Comparison of ENCODE assay signal across 7 cellular contexts in genomic region chr5:151523335-151523734, GRCh38.
DNase-seq lines count a peak whose midpoint lies in the region; ATAC-seq lines count a peak whose summit lies in the region.

No MANE protein-coding gene starts in this region.

- no peaks in the 10 kb centered on the region for H3K36me3 Mint-ChIP-seq in activated naive CD8-positive, alpha-beta T cell treated with anti-CD3 and anti-CD28 coated beads, Interleukin-2, amount 10 ng/mL, durations not matched to agents 7 days and 5 days

- no peak overlapping the region for H3K4me3 Mint-ChIP-seq in activated naive CD8-positive, alpha-beta T cell treated with anti-CD3 and anti-CD28 coated beads, Interleukin-2, amount 10 ng/mL, durations not matched to agents 7 days and 5 days

- POLR2A ChIA-PET in activated naive CD8-positive, alpha-beta T cell treated with anti-CD3 and anti-CD28 coated beads, Interleukin-2, amount 10 ng/mL, durations not matched to agents 7 days and 5 days (lab: Charles Lee): interaction anchor here (1.4 kb wide), 1 partner anchor 76 kb away, joined by 3 read pairs; the partner anchor contains the start of gene SLC36A1

- H3K9me3 Mint-ChIP-seq in activated naive CD8-positive, alpha-beta T cell treated with anti-CD3 and anti-CD28 coated beads, Interleukin-2, amount 10 ng/mL, durations not matched to agents 7 days and 5 days: no peaks in the 10 kb centered on the region

- DNase-seq in ELF-1 (ENCODE audit: low read depth, low spot score): peak; percentile 77
- peak; percentile 27 for DNase-seq in NOMO-1 treated with dmso at 0.1 percent for 144 hours (lab: John Stamatoyannopoulos, UW; ENCODE audit: unreplicated experiment)
- peak; percentile 51 for DNase-seq in activated naive CD8-positive, alpha-beta T cell treated with anti-CD3 and anti-CD28 coated beads, Interleukin-2, amount 10 ng/mL, durations not matched to agents 7 days and 5 days
- peak; percentile 86 for DNase-seq in islet precursor cell
- DNase-seq in stromal cell of bone marrow (ENCODE audit: low read depth): peak; percentile 26

- ATAC-seq in GM19395 (IDR thresholded peaks at IDR 0.05; ENCODE audit: unreplicated experiment) (peak; percentile 92), HG03280 (IDR thresholded peaks at IDR 0.05; ENCODE audit: unreplicated experiment) (peak; percentile 82)
- peak; percentile 79 for ATAC-seq in activated naive CD8-positive, alpha-beta T cell treated with anti-CD3 and anti-CD28 coated beads, Interleukin-2, amount 10 ng/mL, durations not matched to agents 7 days and 5 days (ENCODE audit: low read depth)

- no peak overlapping the region for H3K27ac Mint-ChIP-seq in activated naive CD8-positive, alpha-beta T cell treated with anti-CD3 and anti-CD28 coated beads, Interleukin-2, amount 10 ng/mL, durations not matched to agents 7 days and 5 days

- H3K27me3 Mint-ChIP-seq in activated naive CD8-positive, alpha-beta T cell treated with anti-CD3 and anti-CD28 coated beads, Interleukin-2, amount 10 ng/mL, durations not matched to agents 7 days and 5 days: no peaks in the 10 kb centered on the region

- peaks cover 4% of the 10 kb centered on the region for H3K4me1 Mint-ChIP-seq in activated naive CD8-positive, alpha-beta T cell treated with anti-CD3 and anti-CD28 coated beads, Interleukin-2, amount 10 ng/mL, durations not matched to agents 7 days and 5 days

Comparison
In these comparisons a context has a peak if more than half of its experiments do, and no peak if none do; other contexts are left out.
1. Peak in every context shown above with its lines: DNase-seq and ATAC-seq.
2. DNase-seq: peak in every context shown above with its lines; median percentile 86 in islet precursor cell; 77 in ELF-1; 51 in activated naive CD8-positive, alpha-beta T cell treated with anti-CD3 and anti-CD28 coated beads, Interleukin-2, amount 10 ng/mL, durations not matched to agents 7 days and 5 days; 27 in NOMO-1 treated with dmso at 0.1 percent for 144 hours; 26 in stromal cell of bone marrow.